ENCODE assay signal across 17 cellular contexts in the genomic region with DNA sequence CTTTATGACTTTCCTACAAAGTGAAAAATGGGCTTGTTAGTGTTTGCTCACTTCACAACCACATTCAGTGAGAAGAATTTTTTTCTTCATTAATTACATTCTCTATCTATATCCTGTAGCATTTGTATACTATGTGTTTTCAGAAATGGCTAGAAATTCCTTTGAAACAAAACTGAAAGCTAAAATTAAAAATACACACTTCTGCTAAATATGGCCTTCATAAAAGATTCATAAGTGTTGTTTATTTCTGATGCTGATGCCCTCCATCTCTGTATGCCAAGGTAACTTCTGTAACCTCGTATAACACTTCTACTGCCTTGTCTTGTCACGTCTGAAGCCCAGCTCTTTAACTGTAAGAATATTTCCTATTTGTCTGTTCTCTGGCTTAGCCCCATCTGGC. TPM values are rescaled to one million over a fixed set of nuclear protein-coding genes. Genes with fewer than 3 reads are reported as not detected.
"Had no signal": no experiment of that assay in that cellular context is flagged by ENCODE, and none has a peak within 500 bp of the region (broad histone marks: within the 10 kb centered on the region; RNA-seq: fewer than 3 reads in every experiment).

No MANE protein-coding gene starts in this region.

- DNase-seq: activated CD4-positive, alpha-beta T cell treated with anti-CD3 and anti-CD28 coated beads for 4 hours; activated naive CD4-positive, alpha-beta T cell treated with anti-CD3 and anti-CD28 coated beads, Interleukin-2, amount 50 U/mL, for 16 hours; activated T-cell treated with anti-CD3 and anti-CD28 coated beads for 4 hours; adrenal gland; central memory CD4-positive, alpha-beta T cell; effector CD8-positive, alpha-beta T cell; gastrocnemius medialis; islet precursor cell; stimulated activated CD4-positive, alpha-beta T cell treated with anti-CD3 and anti-CD28 coated beads, Interleukin-2, amount 100 ng/mL, for 24 hours; stomach; T1000 had no signal

- H3K4me1 Mint-ChIP-seq: neural crest cell had no signal

- FAIRE-seq: urothelium cell line had no signal

- H3K4me1 ChIP-seq: adrenal gland, gastrocnemius medialis, stomach had no signal

- H3K27ac ChIP-seq: adrenal gland, coronary artery, gastrocnemius medialis, stomach, thoracic aorta had no signal

- H3K4me3 ChIP-seq: adrenal gland, coronary artery, gastrocnemius medialis, stomach, thoracic aorta had no signal

- H3K9me3 ChIP-seq: adrenal gland, gastrocnemius medialis, stomach, thoracic aorta had no signal

- H3K9me3 Mint-ChIP-seq: activated T-helper 2 cell treated with anti-CD3 and anti-CD28 coated beads, Interferon-gamma antibody, Interleukin-2, Interleukin-4, amounts not matched to agents 10 μg/mL and 5 μg/mL and 100 μg/mL, durations not matched to agents 14 hours and 24 hours and 36 hours; neural crest cell had no signal

- H3K27me3 ChIP-seq: gastrocnemius medialis, stomach had no signal

- ATAC-seq: gastrocnemius medialis, sciatic nerve had no signal

- H3K36me3 ChIP-seq: adrenal gland, gastrocnemius medialis, stomach, thoracic aorta had no signal

- H3K4me3 Mint-ChIP-seq: neural crest cell had no signal

RNA-seq across cellular contexts. Expression of a gene that starts 59.8 kb away (rescaled TPM):
- total RNA-seq: thoracic aorta had no signal
